In the genomic region with DNA sequence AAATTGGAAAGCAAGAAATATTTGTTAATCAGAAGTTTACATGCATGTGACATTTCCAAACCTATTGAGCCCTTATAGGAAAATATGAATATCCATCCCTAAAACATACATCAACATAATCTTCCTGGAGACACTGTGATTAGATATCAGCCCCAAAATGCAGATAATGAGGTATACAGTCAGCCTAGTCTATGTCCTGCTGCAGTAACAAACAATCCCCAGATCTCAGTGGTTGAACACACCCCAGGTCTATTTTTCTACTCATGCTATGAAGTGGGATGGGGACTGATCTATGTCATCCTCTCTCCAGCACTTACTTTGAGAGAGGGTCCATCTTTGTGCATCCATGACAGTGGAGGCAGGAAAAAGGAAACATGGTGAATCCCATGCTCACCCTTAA, we compare ENCODE assay signal across 5 cellular contexts.
"Had no signal": no experiment of that assay in that cellular context is flagged by ENCODE, and none has a peak within 500 bp of the region (broad histone marks: within the 10 kb centered on the region; RNA-seq: fewer than 3 reads in every experiment).

No MANE protein-coding gene starts in this region.

- H3K27ac ChIP-seq: HL-60 had no signal

- DNase-seq: IMR-90, KBM-7, KG1 had no signal

- FAIRE-seq: HTR-8/SVneo had no signal
